Comparison of ENCODE assay signal across 6 cellular contexts in the genomic region with DNA sequence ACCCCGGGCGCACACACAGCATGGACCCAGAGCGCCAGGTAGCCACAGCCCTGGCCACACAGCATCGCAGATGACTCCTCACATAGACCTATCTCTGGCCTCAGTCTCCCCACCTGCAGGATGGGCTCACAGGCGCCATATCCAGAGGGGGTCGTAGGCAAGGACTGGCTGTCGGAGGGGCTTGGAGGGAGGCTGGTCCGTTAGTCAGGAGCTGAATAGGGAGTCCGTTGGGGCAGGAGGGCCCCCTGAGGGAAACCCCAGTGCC. TPM values are rescaled to one million over a fixed set of nuclear protein-coding genes. Genes with fewer than 3 reads are reported as not detected.
A peak's percentile ranks its signal among the peaks of the same experiment; 100 is the strongest.
DNase-seq lines count a peak whose midpoint lies in the region; TF ChIP-seq lines count a peak whose summit lies in the region.

No MANE protein-coding gene starts in this region.

- H3F3A ChIP-seq in DOHH2 (ENCODE audit: control insufficient read depth, insufficient read depth), result peaks cover 35% of the 10 kb centered on the region

- H3K4me3 ChIP-seq in DOHH2 (ENCODE audit: low read length) (peak overlapping the region; percentile 97), cardiac fibroblast (replicated peaks in 1 of 2; ENCODE audit: low read depth in 2 of 2, low read length in 2 of 2) (peak overlapping the region; percentile 84 to 92), osteoblast (ENCODE audit: insufficient read depth, low read length) (peak overlapping the region; percentile 87)

- no peaks in the 10 kb centered on the region for H3K9me2 ChIP-seq in DOHH2 (replicated peaks; ENCODE audit: control insufficient read depth, low read length)

- DNase-seq in cardiac fibroblast (ENCODE audit: low read depth in 2 of 2) (no peak), osteoblast (ENCODE audit: insufficient read length, low spot score, missing footprints) (no peak), nucleus accumbens (lab: John Stamatoyannopoulos, UW) (no peak), NCI-H146 treated with DMSO at 0.1 percent for 48 hours (lab: John Stamatoyannopoulos, UW; ENCODE audit: unreplicated experiment) (no peak), GM10266 (ENCODE audit: extremely low spot score) (no peak)

- peaks cover 15% of the 10 kb centered on the region for H4K20me1 ChIP-seq in DOHH2 (ENCODE audit: control insufficient read depth, insufficient read depth, low read depth, low read length)
- H4K20me1 ChIP-seq in osteoblast (ENCODE audit: insufficient read depth, low read length), result peaks cover 50% of the 10 kb centered on the region

- H3K36me3 ChIP-seq in DOHH2 (ENCODE audit: control insufficient read depth, low read length) (peaks cover 42% of the 10 kb centered on the region), osteoblast (ENCODE audit: insufficient read depth, low read length) (no peaks in the 10 kb centered on the region)

- H3K27ac ChIP-seq in DOHH2 (ENCODE audit: low read depth, low read length), result peak overlapping the region; percentile 88
- H3K27ac ChIP-seq in osteoblast (ENCODE audit: low read depth, low read length), result peak overlapping the region; percentile 96

- H3K9me3 ChIP-seq in DOHH2 (ENCODE audit: control insufficient read depth, insufficient read depth, low read length), result no peaks in the 10 kb centered on the region
- H3K9me3 ChIP-seq in osteoblast (ENCODE audit: low read depth, low read length), result no peaks in the 10 kb centered on the region

- H3K27me3 ChIP-seq in DOHH2 (ENCODE audit: control insufficient read depth, low read length) (no peaks in the 10 kb centered on the region), osteoblast (ENCODE audit: insufficient read depth, low read length) (no peaks in the 10 kb centered on the region)

- H2AFZ ChIP-seq in osteoblast (ENCODE audit: low read length), result no peak overlapping the region

- H3K4me1 ChIP-seq in DOHH2 (ENCODE audit: control insufficient read depth, low read length), result peaks cover 84% of the 10 kb centered on the region
- peaks cover 73% of the 10 kb centered on the region for H3K4me1 ChIP-seq in osteoblast (ENCODE audit: insufficient read depth, low read length)

- H3K79me2 ChIP-seq in DOHH2 (ENCODE audit: control insufficient read depth, low read length), result peaks cover 66% of the 10 kb centered on the region
- peaks cover 67% of the 10 kb centered on the region for H3K79me2 ChIP-seq in osteoblast (ENCODE audit: insufficient read depth, low read length)

- TF ChIP-seq CTCF in DOHH2 (IDR thresholded peaks at IDR 0.05; ENCODE audit: low read depth, low read length, poor library complexity, severe bottlenecking), result no peak
- TF ChIP-seq CTCF in cardiac fibroblast (IDR thresholded peaks at IDR 0.05; ENCODE audit: low read depth, low read length), result no peak
- TF ChIP-seq CTCF in osteoblast (IDR thresholded peaks at IDR 0.05; ENCODE audit: extremely low read depth, low read depth, low read length), result no peak
- TF ChIP-seq CTCF in GM10266 (IDR thresholded peaks at IDR 0.05; ENCODE audit: control insufficient read depth, insufficient read depth, low read depth, missing control alignments), result no peak

- H3K4me2 ChIP-seq in DOHH2 (ENCODE audit: low read length), result peak overlapping the region; percentile 99
- peak overlapping the region; percentile 91 for H3K4me2 ChIP-seq in osteoblast (ENCODE audit: insufficient read depth, low read length)

RNA-seq across cellular contexts. Expression of a gene that starts 2.1 kb away (rescaled TPM):
- total RNA-seq in osteoblast, result 166 and 209 TPM in 2 replicates

RNA-seq across cellular contexts. Expression of a gene that starts 21.5 kb away (rescaled TPM):
- total RNA-seq in osteoblast, result 5.9 and 6.5 TPM in 2 replicates

RNA-seq across cellular contexts. Expression of a gene that starts 35.1 kb away (rescaled TPM):
- 2.9 and 6.2 TPM in 2 replicates for total RNA-seq in osteoblast

RNA-seq across cellular contexts. Expression of a gene that starts 37.8 kb away (rescaled TPM):
- total RNA-seq in osteoblast, result 51.0 and 61.2 TPM in 2 replicates

RNA-seq across cellular contexts. Expression of a gene that starts 43.8 kb away (rescaled TPM):
- 24.8 and 34.0 TPM in 2 replicates for total RNA-seq in osteoblast
